Comparison of ENCODE assay signal across 8 cellular contexts in the genomic region with DNA sequence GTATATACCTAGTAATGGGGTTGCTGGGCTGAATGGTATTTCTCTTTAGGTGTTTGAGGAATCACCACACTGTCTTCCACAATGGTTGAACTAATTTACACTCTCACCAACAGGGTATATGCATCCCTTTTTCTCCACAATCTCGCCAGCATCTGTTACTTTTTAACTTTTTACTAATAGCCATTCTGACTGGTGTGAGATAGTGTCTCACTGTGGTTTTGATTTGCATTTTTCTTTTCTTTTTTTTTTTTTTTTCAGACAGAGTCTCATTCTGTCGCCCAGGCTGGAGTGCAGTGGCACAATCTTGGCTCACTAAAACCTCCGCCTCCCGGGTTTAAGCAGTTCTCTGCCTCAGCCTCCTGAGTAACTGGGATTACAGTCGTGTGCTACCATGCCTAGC.
A peak's percentile ranks its signal among the peaks of the same experiment; 100 is the strongest.
DNase-seq lines count a peak whose midpoint lies in the region; ATAC-seq and TF ChIP-seq lines count a peak whose summit lies in the region.
"Not testable (repeated sequence)": the region's sequence is repeated elsewhere in the genome, so short reads cannot be mapped to it uniquely, and the experiment has no call there.

No MANE protein-coding gene starts in this region.

- DNase-seq in Karpas-422, result not testable (repeated sequence)
- peak; percentile 71 for DNase-seq in renal cortical epithelial cell (ENCODE audit: low read depth)

- H3K27ac ChIP-seq in DOHH2 (ENCODE audit: low read depth, low read length); Karpas-422 (ENCODE audit: low read length): not testable (repeated sequence)

- not testable (repeated sequence) for H3K27me3 ChIP-seq in DOHH2 (ENCODE audit: control insufficient read depth, low read length); Karpas-422 (ENCODE audit: low read length)

- H3K9ac ChIP-seq in Karpas-422 (ENCODE audit: low read length), result not testable (repeated sequence)

- not testable (repeated sequence) for H3K9me3 ChIP-seq in DOHH2 (ENCODE audit: control insufficient read depth, insufficient read depth, low read length); Karpas-422 (ENCODE audit: low read length)

- H3K4me3 ChIP-seq in DOHH2 (ENCODE audit: low read length); Karpas-422 (ENCODE audit: low read length): not testable (repeated sequence)

- H3K79me2 ChIP-seq in DOHH2 (ENCODE audit: control insufficient read depth, low read length); Karpas-422 (ENCODE audit: low read length): not testable (repeated sequence)

- not testable (repeated sequence) for H3K36me3 ChIP-seq in DOHH2 (ENCODE audit: control insufficient read depth, low read length); Karpas-422 (ENCODE audit: insufficient read depth, low read length)

- H2AFZ ChIP-seq in Karpas-422 (ENCODE audit: low read length), result 0 out of 2 replicates have a peak overlapping the region, but pooled peaks have one; percentile 15

- H3K4me2 ChIP-seq in DOHH2 (ENCODE audit: low read length) (peak overlapping the region; percentile 16), Karpas-422 (ENCODE audit: low read depth, low read length, poor library complexity, severe bottlenecking) (peak overlapping the region; percentile 25)

- H4K20me1 ChIP-seq in DOHH2 (ENCODE audit: control insufficient read depth, insufficient read depth, low read depth, low read length); Karpas-422 (ENCODE audit: insufficient read depth, low read depth, low read length): not testable (repeated sequence)

- H3K4me1 ChIP-seq in DOHH2 (ENCODE audit: control insufficient read depth, low read length) (peaks cover 28% of the 10 kb centered on the region), Karpas-422 (ENCODE audit: low read length) (peaks cover 43% of the 10 kb centered on the region)

- not testable (repeated sequence) for H3K9me2 ChIP-seq in DOHH2 (replicated peaks; ENCODE audit: control insufficient read depth, low read length); Karpas-422 (replicated peaks; ENCODE audit: insufficient read depth, low read length)

- ATAC-seq in GM18907 (IDR thresholded peaks at IDR 0.05; ENCODE audit: unreplicated experiment) (peak; percentile 82), GM19467 (IDR thresholded peaks at IDR 0.05; ENCODE audit: unreplicated experiment) (peak; percentile 72), HG02571 (IDR thresholded peaks at IDR 0.05; ENCODE audit: unreplicated experiment) (peak; percentile 71), HG02943 (IDR thresholded peaks at IDR 0.05; ENCODE audit: low read depth, unreplicated experiment) (peak; percentile 75), HG03342 (IDR thresholded peaks at IDR 0.05; ENCODE audit: unreplicated experiment) (peak; percentile 79)

- not testable (repeated sequence) for H3F3A ChIP-seq in DOHH2 (ENCODE audit: control insufficient read depth, insufficient read depth)

- TF ChIP-seq CTCF in DOHH2 (IDR thresholded peaks at IDR 0.05; ENCODE audit: low read depth, low read length, poor library complexity, severe bottlenecking), result not testable (repeated sequence)
